24 cellular contexts compared by ENCODE assay signal in the genomic region with DNA sequence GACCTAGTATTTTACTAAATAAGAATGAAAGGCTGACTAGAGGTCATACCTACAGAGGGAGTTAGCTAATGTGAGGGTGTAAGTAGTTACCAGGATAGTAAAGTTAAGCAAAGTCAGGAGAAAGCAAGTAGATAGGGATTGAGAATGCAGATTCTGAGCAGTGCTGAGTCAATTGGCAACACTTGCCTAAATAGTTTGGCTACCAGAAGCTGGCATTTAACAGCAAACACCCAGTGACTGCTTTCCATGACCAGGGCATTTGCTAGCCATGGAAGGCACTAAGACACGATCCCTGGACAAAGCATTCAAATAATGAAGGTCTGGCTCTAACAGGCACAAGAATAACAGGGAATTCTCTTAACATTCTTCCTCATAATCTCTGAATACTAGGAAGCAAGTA.
"Had no signal": no experiment of that assay in that cellular context is flagged by ENCODE, and none has a peak within 500 bp of the region (broad histone marks: within the 10 kb centered on the region; RNA-seq: fewer than 3 reads in every experiment).

No MANE protein-coding gene starts in this region.

- H3K9me3 ChIP-seq: lower lobe of right lung, mucosa of descending colon, stomach, thyroid gland, upper lobe of right lung had no signal

- H3K9me3 Mint-ChIP-seq: activated naive CD4-positive, alpha-beta T cell treated with anti-CD3 and anti-CD28 coated beads, Interleukin-2, amount 50 U/mL, for 72 hours; activated T-helper 17 cell treated with anti-CD3 and anti-CD28 coated beads, Interleukin-2, amount 50 U/mL, for 72 hours; natural killer cell treated with Interleukin-12 subunit alpha and Interleukin-12 subunit beta and Interleukin-15 and Interleukin-18, amount 100 ng/mL, for 72 hours; stimulated activated naive B cell treated with anti-CD40 and anti-IgM and Interleukin-4, amounts not matched to agents 10 μg/mL and 1 μg/mL and 100 μg/mL, for 72 hours had no signal

- FAIRE-seq: bronchial epithelial cell, colon, small intestine had no signal

- ATAC-seq: activated naive CD4-positive, alpha-beta T cell treated with anti-CD3 and anti-CD28 coated beads, Interleukin-2, amount 50 U/mL, for 72 hours; activated T-helper 17 cell treated with anti-CD3 and anti-CD28 coated beads, Interleukin-2, amount 50 U/mL, for 72 hours; lower lobe of right lung; mucosa of descending colon; natural killer cell treated with Interleukin-12 subunit alpha and Interleukin-12 subunit beta and Interleukin-15 and Interleukin-18, amount 100 ng/mL, for 72 hours; sciatic nerve; stimulated activated naive B cell treated with anti-CD40 and anti-IgM and Interleukin-4, amounts not matched to agents 10 μg/mL and 1 μg/mL and 100 μg/mL, for 72 hours; upper lobe of right lung had no signal

- DNase-seq: activated CD4-positive, alpha-beta T cell treated with anti-CD3 and anti-CD28 coated beads for 4 hours; activated CD4-positive, alpha-beta T cell treated with anti-CD3 and anti-CD28 coated beads, Interleukin-2, amount 50 U/mL, for 4 hours; activated CD4-positive, CD25-positive, alpha-beta regulatory T cell; activated CD8-positive, alpha-beta memory T cell treated with anti-CD3 and anti-CD28 coated beads, Interleukin-2, amount 50 U/mL, for 4 hours; activated gamma-delta T cell treated with Interleukin-2 at 50 U/mL for 16 hours; activated T-cell treated with anti-CD3 and anti-CD28 coated beads, Interleukin-2, amount 50 U/mL, for 1 hour; anterior cingulate cortex; effector CD8-positive, alpha-beta T cell; head of caudate nucleus; lower lobe of right lung; mucosa of descending colon; posterior cingulate gyrus; small intestine; stimulated activated CD4-positive, alpha-beta T cell treated with anti-CD3 and anti-CD28 coated beads, Interleukin-4, amount 100 ng/mL, for 24 hours; stimulated activated naive B cell treated with anti-CD40 and anti-IgM and Interleukin-4, amounts not matched to agents 10 μg/mL and 1 μg/mL and 100 μg/mL, for 72 hours; stomach; thyroid gland; upper lobe of right lung had no signal

- H3K27me3 ChIP-seq: stomach, thyroid gland, upper lobe of right lung had no signal

- H3K4me3 ChIP-seq: lower lobe of right lung, mucosa of descending colon, stomach, thyroid gland, upper lobe of right lung had no signal

- H3K4me3 Mint-ChIP-seq: activated T-helper 17 cell treated with anti-CD3 and anti-CD28 coated beads, Interleukin-2, amount 50 U/mL, for 72 hours; natural killer cell treated with Interleukin-12 subunit alpha and Interleukin-12 subunit beta and Interleukin-15 and Interleukin-18, amount 100 ng/mL, for 72 hours; stimulated activated naive B cell treated with anti-CD40 and anti-IgM and Interleukin-4, amounts not matched to agents 10 μg/mL and 1 μg/mL and 100 μg/mL, for 72 hours had no signal

- H3K4me1 ChIP-seq: lower lobe of right lung, stomach, thyroid gland, upper lobe of right lung had no signal

- H3K27ac Mint-ChIP-seq: activated naive CD4-positive, alpha-beta T cell treated with anti-CD3 and anti-CD28 coated beads, Interleukin-2, amount 50 U/mL, for 72 hours; activated T-helper 17 cell treated with anti-CD3 and anti-CD28 coated beads, Interleukin-2, amount 50 U/mL, for 72 hours; natural killer cell treated with Interleukin-12 subunit alpha and Interleukin-12 subunit beta and Interleukin-15 and Interleukin-18, amount 100 ng/mL, for 72 hours had no signal

- H3K27ac ChIP-seq: lower lobe of right lung, stomach, thyroid gland, upper lobe of right lung had no signal

- H3K27me3 Mint-ChIP-seq: activated T-helper 17 cell treated with anti-CD3 and anti-CD28 coated beads, Interleukin-2, amount 50 U/mL, for 72 hours; natural killer cell treated with Interleukin-12 subunit alpha and Interleukin-12 subunit beta and Interleukin-15 and Interleukin-18, amount 100 ng/mL, for 72 hours; stimulated activated naive B cell treated with anti-CD40 and anti-IgM and Interleukin-4, amounts not matched to agents 10 μg/mL and 1 μg/mL and 100 μg/mL, for 72 hours had no signal
